In genomic region chr18:13482641-13482945, GRCh38 we compare ENCODE assay signal across 21 cellular contexts.
DNase-seq lines count a peak whose midpoint lies in the region; ATAC-seq and FAIRE-seq lines count a peak whose summit lies in the region.
"Had no signal": no experiment of that assay in that cellular context is flagged by ENCODE, and none has a peak within 500 bp of the region (broad histone marks: within the 10 kb centered on the region; RNA-seq: fewer than 3 reads in every experiment).

No MANE protein-coding gene starts in this region.

- ATAC-seq in HG03045 (IDR thresholded peaks at IDR 0.05; ENCODE audit: unreplicated experiment), result peak; percentile 30
- ATAC-seq: gastroesophageal sphincter had no signal

- H3K4me3 Mint-ChIP-seq in activated CD4-positive, alpha-beta T cell treated with anti-CD3 and anti-CD28 coated beads, Interleukin-2, amount 10 ng/mL, durations not matched to agents 7 days and 5 days, result no peak overlapping the region
- H3K4me3 Mint-ChIP-seq in activated naive CD8-positive, alpha-beta T cell treated with anti-CD3 and anti-CD28 coated beads for 36 hours, result no peak overlapping the region
- H3K4me3 Mint-ChIP-seq: HFFc6, nephron progenitor cell had no signal

- H3K4me1 ChIP-seq in small intestine (ENCODE audit: control insufficient read depth in 2 of 2, insufficient read depth in 1 of 2, low read depth in 1 of 2, low read length in 1 of 2), result no peaks in the 10 kb centered on the region
- H3K4me1 ChIP-seq: gastroesophageal sphincter, stomach, upper lobe of left lung had no signal

- H3K9me3 Mint-ChIP-seq in activated CD4-positive, alpha-beta T cell treated with anti-CD3 and anti-CD28 coated beads, Interleukin-2, amount 10 ng/mL, durations not matched to agents 7 days and 5 days, result peaks cover 2% of the 10 kb centered on the region
- no peaks in the 10 kb centered on the region for H3K9me3 Mint-ChIP-seq in activated naive CD8-positive, alpha-beta T cell treated with anti-CD3 and anti-CD28 coated beads for 36 hours

- peaks cover 32% of the 10 kb centered on the region for H3K36me3 Mint-ChIP-seq in activated CD4-positive, alpha-beta T cell treated with anti-CD3 and anti-CD28 coated beads, Interleukin-2, amount 10 ng/mL, durations not matched to agents 7 days and 5 days (ENCODE audit: low read depth)
- H3K36me3 Mint-ChIP-seq in activated naive CD8-positive, alpha-beta T cell treated with anti-CD3 and anti-CD28 coated beads for 36 hours, result peaks cover 41% of the 10 kb centered on the region

- H3K27me3 Mint-ChIP-seq in activated CD4-positive, alpha-beta T cell treated with anti-CD3 and anti-CD28 coated beads, Interleukin-2, amount 10 ng/mL, durations not matched to agents 7 days and 5 days, result no peaks in the 10 kb centered on the region
- no peaks in the 10 kb centered on the region for H3K27me3 Mint-ChIP-seq in activated naive CD8-positive, alpha-beta T cell treated with anti-CD3 and anti-CD28 coated beads for 36 hours

- DNase-seq in activated CD4-positive, alpha-beta T cell treated with anti-CD3 and anti-CD28 coated beads, Interleukin-2, amount 10 ng/mL, durations not matched to agents 7 days and 5 days, result no peak
- no peak for DNase-seq in activated CD4-positive, alpha-beta T cell treated with anti-CD3 and anti-CD28 coated beads, Interleukin-2, amount 50 U/mL, for 1 hour
- no peak for DNase-seq in activated naive CD8-positive, alpha-beta T cell treated with anti-CD3 and anti-CD28 coated beads for 36 hours
- DNase-seq in small intestine (peak; percentile 34), NCI-H2107 (lab: John Stamatoyannopoulos, UW) (no peak), DMS53 treated with DMSO at 0.1 percent for 48 hours (lab: John Stamatoyannopoulos, UW; ENCODE audit: unreplicated experiment) (no peak), HUDEP-2 (lab: John Stamatoyannopoulos, UW; ENCODE audit: unreplicated experiment in 76 of 76) (no peak)
- DNase-seq: activated CD4-positive, alpha-beta T cell treated with anti-CD3 and anti-CD28 coated beads, Interleukin-2, amount 50 U/mL, for 48 hours; activated T-cell treated with anti-CD3 and anti-CD28 coated beads, Interleukin-2, amount 50 U/mL, for 48 hours; C1 segment of cervical spinal cord; GF-D8; HFFc6; mesendoderm; NCI-H2171; NCI-H526 treated with DMSO at 0.1 percent for 48 hours; nephron progenitor cell; stimulated activated CD4-positive, alpha-beta T cell treated with anti-CD3 and anti-CD28 coated beads, Interleukin-1b, Interleukin-23, amount 100 ng/mL, for 48 hours; stomach; upper lobe of left lung had no signal

- H3K9me3 ChIP-seq in small intestine (ENCODE audit: control insufficient read depth, low read depth), result no peaks in the 10 kb centered on the region
- H3K9me3 ChIP-seq: gastroesophageal sphincter, stomach, upper lobe of left lung had no signal

- H3K27ac Mint-ChIP-seq in activated CD4-positive, alpha-beta T cell treated with anti-CD3 and anti-CD28 coated beads, Interleukin-2, amount 10 ng/mL, durations not matched to agents 7 days and 5 days, result peak overlapping the region; percentile 68
- H3K27ac Mint-ChIP-seq in activated naive CD8-positive, alpha-beta T cell treated with anti-CD3 and anti-CD28 coated beads for 36 hours, result peak overlapping the region; percentile 57
- H3K27ac Mint-ChIP-seq: HFFc6, nephron progenitor cell had no signal

- POLR2A ChIA-PET in activated CD4-positive, alpha-beta T cell treated with anti-CD3 and anti-CD28 coated beads, Interleukin-2, amount 10 ng/mL, durations not matched to agents 7 days and 5 days (lab: Charles Lee), result no interaction called here

- H3K4me1 Mint-ChIP-seq in activated CD4-positive, alpha-beta T cell treated with anti-CD3 and anti-CD28 coated beads, Interleukin-2, amount 10 ng/mL, durations not matched to agents 7 days and 5 days, result peaks cover 46% of the 10 kb centered on the region
- H3K4me1 Mint-ChIP-seq in activated naive CD8-positive, alpha-beta T cell treated with anti-CD3 and anti-CD28 coated beads for 36 hours, result peaks cover 30% of the 10 kb centered on the region

- H3K4me3 ChIP-seq in small intestine (ENCODE audit: low read depth in 1 of 2, low read length in 2 of 2), result no peak overlapping the region
- H3K4me3 ChIP-seq: gastroesophageal sphincter, stomach, upper lobe of left lung had no signal

- no peaks in the 10 kb centered on the region for H3K36me3 ChIP-seq in small intestine (ENCODE audit: control insufficient read depth in 2 of 2, insufficient read depth in 2 of 2, low read length in 2 of 2)
- H3K36me3 ChIP-seq: upper lobe of left lung had no signal

- no peaks in the 10 kb centered on the region for H3K27me3 ChIP-seq in small intestine (ENCODE audit: control insufficient read depth in 2 of 2, insufficient read depth in 2 of 2, low read length in 2 of 2)
- H3K27me3 ChIP-seq: gastroesophageal sphincter, stomach, upper lobe of left lung had no signal

- H3K27ac ChIP-seq in small intestine (ENCODE audit: low read depth in 1 of 2, low read length in 1 of 2), result no peak overlapping the region
- H3K27ac ChIP-seq: gastroesophageal sphincter, stomach, upper lobe of left lung had no signal

- no peak for FAIRE-seq in small intestine (lab: Jason Lieb, UNC)

- CTCF ChIA-PET in activated CD4-positive, alpha-beta T cell treated with anti-CD3 and anti-CD28 coated beads, Interleukin-2, amount 10 ng/mL, durations not matched to agents 7 days and 5 days (lab: Charles Lee), result interaction anchor here (0.9 kb wide), 1 partner anchor 244 kb away, joined by 3 read pairs; no protein-coding TSS in a partner anchor
